8 cellular contexts compared by ENCODE assay signal in the genomic region with DNA sequence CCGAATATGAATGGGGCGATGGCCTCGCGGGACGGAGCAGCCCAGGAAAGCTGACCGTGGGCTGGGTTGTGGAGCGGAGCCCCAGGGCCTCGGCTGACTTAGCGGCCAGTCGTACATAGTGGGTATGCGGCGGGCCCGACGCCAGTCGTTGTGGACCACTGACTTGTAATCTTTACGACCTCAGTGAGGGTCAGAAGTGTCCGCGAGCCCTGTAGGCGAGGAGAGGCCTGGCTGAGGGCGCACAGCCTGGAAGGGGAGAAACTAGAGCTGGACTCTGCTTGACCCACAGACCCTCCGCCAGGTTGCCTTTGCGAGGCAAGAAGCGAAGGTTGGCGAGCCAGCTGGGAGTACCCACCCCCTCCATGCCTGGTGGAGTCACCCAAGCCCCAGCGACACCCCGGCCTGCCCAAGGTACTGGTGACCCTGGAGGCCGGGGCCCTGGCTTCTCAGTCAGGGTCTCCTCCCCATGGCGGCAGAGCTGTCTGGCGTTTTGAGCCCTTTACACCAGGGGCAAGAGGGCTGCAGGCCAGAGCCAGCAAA. TPM values are rescaled to one million over a fixed set of nuclear protein-coding genes. Genes with fewer than 3 reads are reported as not detected.
DNase-seq lines count a peak whose midpoint lies in the region; ATAC-seq, FAIRE-seq and TF ChIP-seq lines count a peak whose summit lies in the region.

No MANE protein-coding gene starts in this region.

- CTCF ChIA-PET in A549 (lab: Yijun Ruan, JAX), result interaction anchor here (0.6 to 9.4 kb wide), 8 partner anchors 12 to 241 kb away, joined by 3 to 59 read pairs (median 4); no protein-coding TSS in a partner anchor

- no peak for TF ChIP-seq POLR2A in A549 (IDR thresholded peaks at IDR 0.05; ENCODE audit: low read length)
- TF ChIP-seq POLR2A in transverse colon (IDR thresholded peaks at IDR 0.05), result no peak

- TF ChIP-seq EP300 in A549 (IDR thresholded peaks at IDR 0.05) (no peak), transverse colon (IDR thresholded peaks at IDR 0.05; ENCODE audit: low read depth) (no peak)

- in situ Hi-C loops in astrocyte of the cerebellum (cut with HindIII; ENCODE audit: low sequenced_read_pairs), result no loop called here
- in situ Hi-C loops in transverse colon (cut with MboI; ENCODE audit: low pct_ligation_motif_present in 1 of 4, low pct_unique_long_range_greater_than_20kb in 1 of 4, low sequenced_read_pairs in 3 of 4), result loop anchor here in 2 of 4 donors (10.0 to 25.0 kb wide), 2 partner anchors 174 to 186 kb away; a partner anchor contains a TSS

- peaks cover 11% of the 10 kb centered on the region; the same call in 1 of the 3 replicates for H3K4me1 ChIP-seq in A549
- H3K4me1 ChIP-seq in liver (ENCODE audit: control insufficient read depth in 4 of 4, insufficient read depth in 4 of 4, low read length in 3 of 4), result peaks cover 5 to 12% (median 8%) of the 10 kb centered on the region in 4 donors
- H3K4me1 ChIP-seq in transverse colon, result peaks cover 3 to 21% (median 17%) of the 10 kb centered on the region in 4 donors

- H3K9me3 ChIP-seq in A549 (no peaks in the 10 kb centered on the region), liver (ENCODE audit: control insufficient read depth in 4 of 4, low read length in 3 of 4) (no peaks in the 10 kb centered on the region), transverse colon (no peaks in the 10 kb centered on the region)

- TF ChIP-seq RAD21 in A549 (conservative IDR thresholded peaks at IDR 0.05 in 1 of 2, IDR thresholded peaks at IDR 0.05 in 1 of 2) (no peak), liver (IDR thresholded peaks at IDR 0.05) (no peak)

- TF ChIP-seq CTCF in A549 (IDR thresholded peaks at IDR 0.05), result no peak
- no peak for TF ChIP-seq CTCF in astrocyte of the cerebellum (IDR thresholded peaks at IDR 0.05; ENCODE audit: low read depth, low read length, missing control alignments)
- no peak for TF ChIP-seq CTCF in liver (IDR thresholded peaks at IDR 0.05; ENCODE audit: low read depth, low read length, missing input control)
- no peak for TF ChIP-seq CTCF in transverse colon (IDR thresholded peaks at IDR 0.05)

- peak overlapping the region; percentile 78 to 96 for H3K27ac ChIP-seq in A549
- peak overlapping the region; percentile 93 to 97 for H3K27ac ChIP-seq in liver (ENCODE audit: low read depth in 1 of 2, low read length in 2 of 2)
- peak overlapping the region; percentile 88 to 99 (median 98) for H3K27ac ChIP-seq in transverse colon

- H3K9ac ChIP-seq in liver (ENCODE audit: low read depth in 1 of 2, low read length in 2 of 2), result peak overlapping the region; percentile 70 to 100

- no peaks in the 10 kb centered on the region for H3K27me3 ChIP-seq in liver (ENCODE audit: control insufficient read depth in 4 of 4, insufficient read depth in 4 of 4, low read length in 3 of 4)
- peaks cover 10% of the 10 kb centered on the region for H3K27me3 ChIP-seq in transverse colon

- POLR2A ChIA-PET in A549 (lab: Yijun Ruan, JAX), result interaction anchor here (0.7 to 2.1 kb wide), 8 partner anchors 8 to 189 kb away, joined by 3 to 13 read pairs (median 3); no protein-coding TSS in a partner anchor

- peak overlapping the region; percentile 98 for H3K4me2 ChIP-seq in A549

- H3K36me3 ChIP-seq in liver (ENCODE audit: control insufficient read depth in 4 of 4, insufficient read depth in 3 of 4, low read depth in 1 of 4, low read length in 3 of 4) (no peaks in the 10 kb centered on the region), transverse colon (no peaks in the 10 kb centered on the region)

- intact Hi-C loops in transverse colon (cut with DNase I; ENCODE audit: low total_unique reads), result no loop called here

- FAIRE-seq in A549 (lab: Jason Lieb, UNC), result no peak

- ATAC-seq in A549, result peak; percentile 7 to 42; a peak in 4 of 6 replicates
- ATAC-seq in HG03066 (IDR thresholded peaks at IDR 0.05; ENCODE audit: low read depth, unreplicated experiment), result peak; percentile 5
- ATAC-seq in GM21619 (IDR thresholded peaks at IDR 0.05; ENCODE audit: unreplicated experiment), result no peak

- DNase-seq in A549 (ENCODE audit: low read depth in 1 of 2, low spot score in 1 of 2), result no peak
- no peak for DNase-seq in astrocyte of the cerebellum (ENCODE audit: low read depth)
- DNase-seq in transverse colon, result no peak
- DNase-seq in kidney tubule cell (ENCODE audit: low spot score), result no peak
- DNase-seq in stimulated activated CD4-positive, alpha-beta T cell treated with anti-CD3 and anti-CD28 coated beads, Interleukin-4, amount 100 ng/mL, for 24 hours, result no peak

- WGBS in A549 (ENCODE audit: missing lambda C conversion rate), result 6% methylated on average over 18 of the region's 29 CpGs
- WGBS in liver, result 4% methylated on average over 29 of the region's 29 CpGs
- WGBS in transverse colon (ENCODE audit: low coverage in 1 of 2), 2 donors, result 3% methylated on average over 27 of the region's 29 CpGs; no CpG with 5 or more reads in 1 of the 2 donors

- H3K4me3 ChIP-seq in A549 (peak overlapping the region; percentile 82), astrocyte of the cerebellum (ENCODE audit: low read depth, low read length) (peak overlapping the region; percentile 87), liver (ENCODE audit: low read depth in 1 of 3, low read length in 3 of 3) (peak overlapping the region; percentile 60 to 97 (median 73)), transverse colon (peak overlapping the region; percentile 58 to 92 (median 68))

TF ChIP-seq in A549, 52 proteins besides CTCF, POLR2A, EP300 and RAD21:
- TF ChIP-seq MYC (IDR thresholded peaks at IDR 0.05; ENCODE audit: borderline replicate concordance, low read length) (no peak), CHD4 (IDR thresholded peaks at IDR 0.05; ENCODE audit: borderline replicate concordance) (0 out of 2 replicates have a peak, but pooled peaks have one; percentile 39), PHF8 (IDR thresholded peaks at IDR 0.05; ENCODE audit: borderline replicate concordance, low read depth) (peak; percentile 6; the same call in 1 of the 2 replicates), KDM1A (IDR thresholded peaks at IDR 0.05; ENCODE audit: low read depth) (peak; percentile 75; the same call in 1 of the 2 replicates)
- TF ChIP-seq, protein P1, sequence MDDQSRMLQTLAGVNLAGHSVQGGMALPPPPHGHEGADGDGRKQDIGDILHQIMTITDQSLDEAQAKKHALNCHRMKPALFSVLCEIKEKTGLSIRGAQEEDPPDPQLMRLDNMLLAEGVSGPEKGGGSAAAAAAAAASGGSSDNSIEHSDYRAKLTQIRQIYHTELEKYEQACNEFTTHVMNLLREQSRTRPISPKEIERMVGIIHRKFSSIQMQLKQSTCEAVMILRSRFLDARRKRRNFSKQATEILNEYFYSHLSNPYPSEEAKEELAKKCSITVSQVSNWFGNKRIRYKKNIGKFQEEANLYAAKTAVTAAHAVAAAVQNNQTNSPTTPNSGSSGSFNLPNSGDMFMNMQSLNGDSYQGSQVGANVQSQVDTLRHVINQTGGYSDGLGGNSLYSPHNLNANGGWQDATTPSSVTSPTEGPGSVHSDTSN (IDR thresholded peaks at IDR 0.05), result no peak

TF ChIP-seq in liver, 16 proteins besides CTCF, POLR2A, EP300 and RAD21 (continues in another document):
- no peak for TF ChIP-seq RXRA (IDR thresholded peaks at IDR 0.05)
- TF ChIP-seq, protein P2, sequence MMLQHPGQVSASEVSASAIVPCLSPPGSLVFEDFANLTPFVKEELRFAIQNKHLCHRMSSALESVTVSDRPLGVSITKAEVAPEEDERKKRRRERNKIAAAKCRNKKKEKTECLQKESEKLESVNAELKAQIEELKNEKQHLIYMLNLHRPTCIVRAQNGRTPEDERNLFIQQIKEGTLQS (IDR thresholded peaks at IDR 0.05), result no peak
- TF ChIP-seq EGR1 (IDR thresholded peaks at IDR 0.05; ENCODE audit: low read depth in 2 of 2), result no peak
- TF ChIP-seq, protein P3, sequence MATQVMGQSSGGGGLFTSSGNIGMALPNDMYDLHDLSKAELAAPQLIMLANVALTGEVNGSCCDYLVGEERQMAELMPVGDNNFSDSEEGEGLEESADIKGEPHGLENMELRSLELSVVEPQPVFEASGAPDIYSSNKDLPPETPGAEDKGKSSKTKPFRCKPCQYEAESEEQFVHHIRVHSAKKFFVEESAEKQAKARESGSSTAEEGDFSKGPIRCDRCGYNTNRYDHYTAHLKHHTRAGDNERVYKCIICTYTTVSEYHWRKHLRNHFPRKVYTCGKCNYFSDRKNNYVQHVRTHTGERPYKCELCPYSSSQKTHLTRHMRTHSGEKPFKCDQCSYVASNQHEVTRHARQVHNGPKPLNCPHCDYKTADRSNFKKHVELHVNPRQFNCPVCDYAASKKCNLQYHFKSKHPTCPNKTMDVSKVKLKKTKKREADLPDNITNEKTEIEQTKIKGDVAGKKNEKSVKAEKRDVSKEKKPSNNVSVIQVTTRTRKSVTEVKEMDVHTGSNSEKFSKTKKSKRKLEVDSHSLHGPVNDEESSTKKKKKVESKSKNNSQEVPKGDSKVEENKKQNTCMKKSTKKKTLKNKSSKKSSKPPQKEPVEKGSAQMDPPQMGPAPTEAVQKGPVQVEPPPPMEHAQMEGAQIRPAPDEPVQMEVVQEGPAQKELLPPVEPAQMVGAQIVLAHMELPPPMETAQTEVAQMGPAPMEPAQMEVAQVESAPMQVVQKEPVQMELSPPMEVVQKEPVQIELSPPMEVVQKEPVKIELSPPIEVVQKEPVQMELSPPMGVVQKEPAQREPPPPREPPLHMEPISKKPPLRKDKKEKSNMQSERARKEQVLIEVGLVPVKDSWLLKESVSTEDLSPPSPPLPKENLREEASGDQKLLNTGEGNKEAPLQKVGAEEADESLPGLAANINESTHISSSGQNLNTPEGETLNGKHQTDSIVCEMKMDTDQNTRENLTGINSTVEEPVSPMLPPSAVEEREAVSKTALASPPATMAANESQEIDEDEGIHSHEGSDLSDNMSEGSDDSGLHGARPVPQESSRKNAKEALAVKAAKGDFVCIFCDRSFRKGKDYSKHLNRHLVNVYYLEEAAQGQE (IDR thresholded peaks at IDR 0.05), result no peak
- no peak for TF ChIP-seq SP1 (IDR thresholded peaks at IDR 0.05)
- TF ChIP-seq GABPA (IDR thresholded peaks at IDR 0.05 in 1 of 2, conservative IDR thresholded peaks at IDR 0.05 in 1 of 2), result no peak
- no peak for TF ChIP-seq JUND (IDR thresholded peaks at IDR 0.05)

RNA-seq across cellular contexts. Expression of a gene that starts 15.6 kb away (rescaled TPM):
- polyA plus RNA-seq in A549 (2011; rRNA removed) (187 and 379 TPM in 2 replicates), A549 (2017; fragmentation: RNase III; extraction: RNeasy Plus Mini Kit Qiagen cat#74134 plus additional on column Dnase treatment) (154 to 197 TPM (median 177 TPM) in 3 replicates), liver (10 to 100 TPM; 50.3 to 53.3 TPM)
- 156 and 163 TPM in 2 replicates for polyA plus RNA-seq in A549 (2012; cell fraction: cytosol; rRNA removed)
- 1,193 and 1,318 TPM in 2 replicates for polyA plus RNA-seq in A549 (2012; cell fraction: nucleus; rRNA removed)
- polyA minus RNA-seq in A549 (2011; rRNA and poly(A)+ RNA removed), result 837 and 1,039 TPM in 2 replicates
- total RNA-seq in liver (100 to 1,000 TPM; 112 to 201 TPM), transverse colon (100 to 1,000 TPM; 471 to 647 (median 482) TPM)
